Comparison of ENCODE assay signal across 25 cellular contexts in the genomic region with DNA sequence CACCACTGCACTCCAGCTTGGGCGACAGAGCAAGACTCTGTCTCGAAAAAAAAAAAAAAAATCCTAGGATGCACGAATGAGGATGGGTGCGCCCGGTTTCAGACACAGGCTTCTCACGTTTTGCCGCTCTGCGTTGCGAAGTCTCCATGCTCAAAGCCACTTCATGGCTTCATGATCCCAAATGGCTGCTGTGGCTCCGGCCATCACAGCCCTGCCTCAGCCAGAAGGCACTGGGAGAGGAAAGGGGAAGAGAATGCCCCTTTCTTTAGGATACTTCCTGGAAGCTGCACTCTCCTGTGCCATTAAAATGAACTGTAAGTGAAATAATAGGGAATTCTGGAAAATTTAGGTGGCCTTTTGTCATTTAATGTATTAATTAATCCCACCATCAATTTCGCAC.
"Had no signal": no experiment of that assay in that cellular context is flagged by ENCODE, and none has a peak within 500 bp of the region (broad histone marks: within the 10 kb centered on the region; RNA-seq: fewer than 3 reads in every experiment).

No MANE protein-coding gene starts in this region.

- H3K27ac ChIP-seq: adrenal gland, brain microvascular endothelial cell, cardiac muscle cell, SK-N-MC, WERI-Rb-1 had no signal

- ATAC-seq: activated naive CD4-positive, alpha-beta T cell treated with anti-CD3 and anti-CD28 coated beads, Interleukin-2, amount 50 U/mL, for 72 hours; activated T-cell treated with anti-CD3 and anti-CD28 coated beads, Interleukin-2, amount 50 U/mL, for 4 hours had no signal

- H3K27me3 ChIP-seq: adrenal gland, brain microvascular endothelial cell, cardiac muscle cell had no signal

- H3K36me3 ChIP-seq: adrenal gland, brain microvascular endothelial cell, cardiac muscle cell, WERI-Rb-1 had no signal

- H3K27ac Mint-ChIP-seq: activated CD4-positive, alpha-beta T cell treated with anti-CD3 and anti-CD28 coated beads, Interleukin-2, amount 10 ng/mL, durations not matched to agents 7 days and 5 days; activated naive CD4-positive, alpha-beta T cell treated with anti-CD3 and anti-CD28 coated beads for 36 hours; activated T-helper 1 cell treated with anti-CD3 and anti-CD28 coated beads, Interleukin-12 subunit alpha, Interleukin-12 subunit beta, Interleukin-2, Interleukin-4 antibody, amounts not matched to agents 30 ng/mL and 10 ng/mL and 1 ng/mL, durations not matched to agents 14 hours and 24 hours and 36 hours had no signal

- H3K36me3 Mint-ChIP-seq: activated naive CD4-positive, alpha-beta T cell treated with anti-CD3 and anti-CD28 coated beads, Interleukin-2, amount 50 U/mL, for 72 hours had no signal

- DNase-seq: activated CD4-positive, alpha-beta T cell treated with anti-CD3 and anti-CD28 coated beads, Interleukin-2, amount 10 ng/mL, durations not matched to agents 7 days and 5 days; activated CD4-positive, alpha-beta T cell treated with anti-CD3 and anti-CD28 coated beads, Interleukin-2, amount 50 U/mL, for 48 hours; activated CD8-positive, alpha-beta memory T cell treated with anti-CD3 and anti-CD28 coated beads, Interleukin-2, amount 50 U/mL, for 4 hours; activated gamma-delta T cell treated with Interleukin-2 at 50 U/mL for 16 hours; activated naive CD4-positive, alpha-beta T cell treated with anti-CD3 and anti-CD28 coated beads for 36 hours; activated T-cell treated with anti-CD3 and anti-CD28 coated beads for 4 hours; activated T-cell treated with anti-CD3 and anti-CD28 coated beads, Interleukin-2, amount 50 U/mL, for 4 hours; adrenal gland; NCI-H1092 treated with DMSO at 0.1 percent for 48 hours; NCI-H1417; NCI-H146; NCI-H187; NCI-H2081; NCI-H345; NCI-H524 treated with DMSO at 0.1 percent for 48 hours; NCI-H748 treated with DMSO at 0.1 percent for 48 hours; NK-92 treated with Interleukin-12 subunit alpha and Interleukin-12 subunit beta, amount 100 ng/mL, for 24 hours; Right ventricle myocardium superior; T1000; WERI-Rb-1 had no signal

- H3K4me3 Mint-ChIP-seq: activated CD4-positive, alpha-beta T cell treated with anti-CD3 and anti-CD28 coated beads, Interleukin-2, amount 10 ng/mL, durations not matched to agents 7 days and 5 days; activated naive CD4-positive, alpha-beta T cell treated with anti-CD3 and anti-CD28 coated beads for 36 hours; activated T-cell treated with anti-CD3 and anti-CD28 coated beads, Interleukin-2, amount 50 U/mL, for 4 hours; activated T-helper 1 cell treated with anti-CD3 and anti-CD28 coated beads, Interleukin-12 subunit alpha, Interleukin-12 subunit beta, Interleukin-2, Interleukin-4 antibody, amounts not matched to agents 30 ng/mL and 10 ng/mL and 1 ng/mL, durations not matched to agents 14 hours and 24 hours and 36 hours had no signal

- H3K4me3 ChIP-seq: adrenal gland, cardiac muscle cell, SK-N-MC had no signal

- H3K9me3 ChIP-seq: adrenal gland had no signal

- H3K27me3 Mint-ChIP-seq: activated CD4-positive, alpha-beta T cell treated with anti-CD3 and anti-CD28 coated beads, Interleukin-2, amount 10 ng/mL, durations not matched to agents 7 days and 5 days had no signal

- H3K4me1 Mint-ChIP-seq: activated CD4-positive, alpha-beta T cell treated with anti-CD3 and anti-CD28 coated beads, Interleukin-2, amount 10 ng/mL, durations not matched to agents 7 days and 5 days had no signal

- H3K9me3 Mint-ChIP-seq: activated CD4-positive, alpha-beta T cell treated with anti-CD3 and anti-CD28 coated beads, Interleukin-2, amount 10 ng/mL, durations not matched to agents 7 days and 5 days; activated T-helper 1 cell treated with anti-CD3 and anti-CD28 coated beads, Interleukin-12 subunit alpha, Interleukin-12 subunit beta, Interleukin-2, Interleukin-4 antibody, amounts not matched to agents 30 ng/mL and 10 ng/mL and 1 ng/mL, durations not matched to agents 14 hours and 24 hours and 36 hours had no signal

- H3K4me1 ChIP-seq: adrenal gland had no signal
